In genomic region chr18:10070581-10071000, GRCh38 we compare ENCODE assay signal across 18 cellular contexts.
"Had no signal": no experiment of that assay in that cellular context is flagged by ENCODE, and none has a peak within 500 bp of the region (broad histone marks: within the 10 kb centered on the region; RNA-seq: fewer than 3 reads in every experiment).

No MANE protein-coding gene starts in this region.

- ATAC-seq: heart left ventricle had no signal

- H3K4me3 ChIP-seq: colonic mucosa, heart left ventricle, left ventricle myocardium inferior, skin epidermis, tibial artery, vagina had no signal

- H3K9me3 ChIP-seq: colonic mucosa, heart left ventricle, left ventricle myocardium inferior, tibial artery, vagina had no signal

- H3K27ac Mint-ChIP-seq: activated naive CD8-positive, alpha-beta T cell; mesothelial cell of epicardium had no signal

- H3K27me3 ChIP-seq: colonic mucosa, heart left ventricle, tibial artery, vagina had no signal

- FAIRE-seq: keratinocyte, TTC549 had no signal

- H3K36me3 Mint-ChIP-seq: activated naive CD8-positive, alpha-beta T cell; mesothelial cell of epicardium had no signal

- H3K36me3 ChIP-seq: colonic mucosa, heart left ventricle, left ventricle myocardium inferior, tibial artery, vagina had no signal

- H3K4me1 ChIP-seq: colonic mucosa, left ventricle myocardium inferior had no signal

- H3K4me3 Mint-ChIP-seq: activated naive CD8-positive, alpha-beta T cell; mesothelial cell of epicardium; neural crest cell had no signal

- DNase-seq: activated CD4-positive, alpha-beta T cell treated with anti-CD3 and anti-CD28 coated beads, Interleukin-2, amount 50 U/mL, for 1 hour; activated CD4-positive, CD25-positive, alpha-beta regulatory T cell; activated effector memory CD4-positive, alpha-beta T cell treated with Interleukin-2 at 50 U/mL for 16 hours; aorta; colonic mucosa; effector CD4-positive, alpha-beta T cell; heart left ventricle; left ventricle myocardium inferior; retina; T-helper 2 cell had no signal

- H3K9me3 Mint-ChIP-seq: neural crest cell had no signal
